In genomic region chr17:7440113-7440822, GRCh38 we compare ENCODE assay signal across 1 cellular context.
TF ChIP-seq lines count a peak whose summit lies in the region.

No MANE protein-coding gene starts in this region.

TF ChIP-seq in HepG2, 621 proteins besides CTCF, POLR2A, EP300 and RAD21 (continued from another document and continues in another):
- TF ChIP-seq RERE (CRISPR knock-in tag; IDR thresholded peaks at IDR 0.05; ENCODE audit: low read depth) (no peak), ZNF792 (CRISPR knock-in tag; IDR thresholded peaks at IDR 0.05) (no peak), THAP8 (CRISPR knock-in tag; IDR thresholded peaks at IDR 0.05; ENCODE audit: borderline replicate concordance) (no peak), GATAD1 (CRISPR knock-in tag; IDR thresholded peaks at IDR 0.05) (no peak), ZNF691 (CRISPR knock-in tag; IDR thresholded peaks at IDR 0.05; ENCODE audit: borderline replicate concordance, low read depth) (no peak), GTF3A (CRISPR knock-in tag; conservative IDR thresholded peaks at IDR 0.05) (no peak), ZNF619 (CRISPR knock-in tag; IDR thresholded peaks at IDR 0.05) (no peak), MED1 (CRISPR knock-in tag; IDR thresholded peaks at IDR 0.05) (no peak), ZNF784 (CRISPR knock-in tag; IDR thresholded peaks at IDR 0.05; ENCODE audit: borderline replicate concordance) (no peak), ZNF468 (CRISPR knock-in tag; IDR thresholded peaks at IDR 0.05) (no peak), PTBP1 (IDR thresholded peaks at IDR 0.05; ENCODE audit: low read depth, low read length, poor library complexity, severe bottlenecking) (no peak), DMAP1 (CRISPR knock-in tag; IDR thresholded peaks at IDR 0.05) (no peak), CERS6 (CRISPR knock-in tag; IDR thresholded peaks at IDR 0.05) (no peak), DNMT1 (CRISPR knock-in tag; IDR thresholded peaks at IDR 0.05) (no peak), ZSCAN20 (CRISPR knock-in tag; IDR thresholded peaks at IDR 0.05; ENCODE audit: borderline replicate concordance) (no peak), HOXD1 (CRISPR knock-in tag; IDR thresholded peaks at IDR 0.05) (no peak), PHF21A (CRISPR knock-in tag; IDR thresholded peaks at IDR 0.05) (0 out of 2 replicates have a peak, but pooled peaks have one; percentile 2), CAMTA2 (CRISPR knock-in tag; IDR thresholded peaks at IDR 0.05; ENCODE audit: borderline replicate concordance) (no peak), KIAA2018 (CRISPR knock-in tag; IDR thresholded peaks at IDR 0.05; ENCODE audit: borderline replicate concordance) (no peak), HOMEZ (CRISPR knock-in tag; IDR thresholded peaks at IDR 0.05; ENCODE audit: low read depth) (no peak), FOXK2 (IDR thresholded peaks at IDR 0.05) (peak; percentile 54; the same call in 1 of the 2 replicates), ZNF335 (CRISPR knock-in tag; IDR thresholded peaks at IDR 0.05) (no peak), ZNF740 (CRISPR knock-in tag; IDR thresholded peaks at IDR 0.05) (no peak), ZNF207 (IDR thresholded peaks at IDR 0.05; ENCODE audit: borderline replicate concordance) (no peak), IRX3 (CRISPR knock-in tag; IDR thresholded peaks at IDR 0.05; ENCODE audit: borderline replicate concordance, low read depth) (no peak), ZNF577 (CRISPR knock-in tag; IDR thresholded peaks at IDR 0.05; ENCODE audit: borderline replicate concordance, low read depth) (no peak), GZF1 (CRISPR knock-in tag; IDR thresholded peaks at IDR 0.05) (no peak), DPF2 (CRISPR knock-in tag; IDR thresholded peaks at IDR 0.05; ENCODE audit: borderline replicate concordance, low read depth) (no peak), HMG20A (CRISPR knock-in tag; IDR thresholded peaks at IDR 0.05; ENCODE audit: borderline replicate concordance) (no peak), ZNF33A (CRISPR knock-in tag; IDR thresholded peaks at IDR 0.05; ENCODE audit: borderline replicate concordance) (no peak), ETS1 (CRISPR knock-in tag; IDR thresholded peaks at IDR 0.05) (no peak), HIC2 (CRISPR knock-in tag; IDR thresholded peaks at IDR 0.05; ENCODE audit: low read depth) (no peak; the same call in 1 of the 2 replicates)
